14 cellular contexts compared by ENCODE assay signal in genomic region chr4:2332201-2332975, GRCh38.
"Had no signal": no experiment of that assay in that cellular context is flagged by ENCODE, and none has a peak within 500 bp of the region (broad histone marks: within the 10 kb centered on the region; RNA-seq: fewer than 3 reads in every experiment).

No MANE protein-coding gene starts in this region.

- H3K4me1 Mint-ChIP-seq: activated naive CD4-positive, alpha-beta T cell treated with anti-CD3 and anti-CD28 coated beads, Interleukin-2, amount 50 U/mL, for 24 hours had no signal

- H3K27me3 ChIP-seq: body of pancreas, dorsolateral prefrontal cortex, esophagus squamous epithelium, vagina had no signal

- H3K4me1 ChIP-seq: body of pancreas, esophagus squamous epithelium, vagina had no signal

- H3K27me3 Mint-ChIP-seq: activated naive CD4-positive, alpha-beta T cell treated with anti-CD3 and anti-CD28 coated beads, Interleukin-2, amount 50 U/mL, for 24 hours; activated T-cell treated with anti-CD3 and anti-CD28 coated beads, Interleukin-2, amount 50 U/mL, for 24 hours had no signal

- H3K4me3 Mint-ChIP-seq: activated naive CD4-positive, alpha-beta T cell treated with anti-CD3 and anti-CD28 coated beads, Interleukin-2, amount 50 U/mL, for 24 hours; activated T-cell treated with anti-CD3 and anti-CD28 coated beads, Interleukin-2, amount 50 U/mL, for 24 hours; nephron progenitor cell had no signal

- ATAC-seq: activated CD4-positive, CD25-positive, alpha-beta regulatory T cell treated with anti-CD3 and anti-CD28 coated beads, Interleukin-2, amount 50 U/mL, for 24 hours; body of pancreas had no signal

- H3K4me3 ChIP-seq: body of pancreas, dorsolateral prefrontal cortex, esophagus squamous epithelium, vagina had no signal

- H3K9me3 ChIP-seq: body of pancreas had no signal

- H3K27ac ChIP-seq: body of pancreas, dorsolateral prefrontal cortex, esophagus squamous epithelium, vagina had no signal

- H3K27ac Mint-ChIP-seq: activated naive CD4-positive, alpha-beta T cell treated with anti-CD3 and anti-CD28 coated beads, Interleukin-2, amount 50 U/mL, for 24 hours; activated T-cell treated with anti-CD3 and anti-CD28 coated beads, Interleukin-2, amount 50 U/mL, for 24 hours; nephron progenitor cell had no signal

- FAIRE-seq: endometrium had no signal

- DNase-seq: activated effector memory CD4-positive, alpha-beta T cell treated with Interleukin-2 at 50 U/mL for 16 hours; activated T-cell treated with anti-CD3 and anti-CD28 coated beads, Interleukin-2, amount 50 U/mL, for 24 hours; body of pancreas; esophagus squamous epithelium; foreskin fibroblast; mammary epithelial cell; nephron progenitor cell; stimulated activated CD4-positive, alpha-beta T cell treated with anti-CD3 and anti-CD28 coated beads, Interleukin-15, amount 100 ng/mL, for 24 hours; stimulated activated CD4-positive, alpha-beta T cell treated with anti-CD3 and anti-CD28 coated beads, Interleukin-4, amount 100 ng/mL, for 4 hours had no signal
